Comparison of ENCODE assay signal across 12 cellular contexts in the genomic region with DNA sequence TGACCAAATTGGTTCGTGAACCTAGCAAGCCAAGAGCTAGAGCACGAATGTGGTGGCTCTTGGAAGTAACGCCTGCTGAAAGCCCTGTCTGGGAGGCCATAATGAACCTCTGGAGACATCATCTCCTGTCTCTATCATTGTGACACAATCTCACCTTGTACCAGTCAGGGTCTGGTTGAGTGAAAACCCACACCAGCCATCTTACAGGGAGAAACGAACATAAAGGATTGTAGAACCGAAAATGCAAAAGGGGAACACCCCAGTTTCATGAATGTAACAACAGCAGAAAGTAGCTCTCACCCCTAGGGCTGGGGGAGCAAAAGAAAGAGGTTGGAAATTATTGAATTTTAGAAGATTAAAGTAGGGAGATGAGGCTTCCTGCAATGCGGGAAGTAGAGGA. TPM values are rescaled to one million over a fixed set of nuclear protein-coding genes. Genes with fewer than 3 reads are reported as not detected.
DNase-seq lines count a peak whose midpoint lies in the region; ATAC-seq, FAIRE-seq and TF ChIP-seq lines count a peak whose summit lies in the region.
"Had no signal": no experiment of that assay in that cellular context is flagged by ENCODE, and none has a peak within 500 bp of the region (broad histone marks: within the 10 kb centered on the region; RNA-seq: fewer than 3 reads in every experiment).

No MANE protein-coding gene starts in this region.

- H3K9me2 ChIP-seq in OCI-LY7 (ENCODE audit: insufficient read depth, low read length): no peaks in the 10 kb centered on the region

- H3K9me3 Mint-ChIP-seq in activated T-helper 2 cell treated with anti-CD3 and anti-CD28 coated beads, Interferon-gamma antibody, Interleukin-2, Interleukin-4, amounts not matched to agents 10 μg/mL and 5 μg/mL and 100 μg/mL, durations not matched to agents 14 hours and 24 hours and 36 hours: peaks cover 9% of the 10 kb centered on the region

- no peaks in the 10 kb centered on the region for H3K27me3 Mint-ChIP-seq in activated T-helper 2 cell treated with anti-CD3 and anti-CD28 coated beads, Interferon-gamma antibody, Interleukin-2, Interleukin-4, amounts not matched to agents 10 μg/mL and 5 μg/mL and 100 μg/mL, durations not matched to agents 14 hours and 24 hours and 36 hours (ENCODE audit: low read depth)

- no peaks in the 10 kb centered on the region for H3K36me3 Mint-ChIP-seq in activated T-helper 2 cell treated with anti-CD3 and anti-CD28 coated beads, Interferon-gamma antibody, Interleukin-2, Interleukin-4, amounts not matched to agents 10 μg/mL and 5 μg/mL and 100 μg/mL, durations not matched to agents 14 hours and 24 hours and 36 hours (ENCODE audit: low read depth)

- no peak overlapping the region for H3K27ac ChIP-seq in OCI-LY7 (ENCODE audit: low read depth, low read length, poor library complexity, severe bottlenecking)
- H3K27ac ChIP-seq: BLaER1, cardiac muscle cell, SJSA1, vagina had no signal

- BruUV-seq in OCI-LY7 (replicated peaks; lab: Mats Ljungman, UMichigan): no TSS peak

- H3K36me3 ChIP-seq in OCI-LY7 (ENCODE audit: insufficient read depth, low read length): no peaks in the 10 kb centered on the region
- H3K36me3 ChIP-seq: BLaER1, cardiac muscle cell, SJSA1, vagina had no signal

- intact Hi-C loops in OCI-LY7 (cut with micrococcal nuclease; ENCODE audit: unreplicated experiment): no loop called here
- intact Hi-C loops in activated T-helper 2 cell treated with anti-CD3 and anti-CD28 coated beads, Interferon-gamma antibody, Interleukin-2, Interleukin-4, amounts not matched to agents 10 μg/mL and 5 μg/mL and 100 μg/mL, durations not matched to agents 14 hours and 24 hours and 36 hours (cut with micrococcal nuclease): no loop called here

- no peak for TF ChIP-seq CTCF in OCI-LY7 (conservative IDR thresholded peaks at IDR 0.05; ENCODE audit: low read length)

- CTCF ChIA-PET in OCI-LY7 (lab: Charles Lee; ENCODE audit: unreplicated experiment): no interaction called here

- no peak overlapping the region for H3K4me3 Mint-ChIP-seq in activated T-helper 2 cell treated with anti-CD3 and anti-CD28 coated beads, Interferon-gamma antibody, Interleukin-2, Interleukin-4, amounts not matched to agents 10 μg/mL and 5 μg/mL and 100 μg/mL, durations not matched to agents 14 hours and 24 hours and 36 hours (ENCODE audit: low read depth)

- no peak overlapping the region for H3K27ac Mint-ChIP-seq in activated T-helper 2 cell treated with anti-CD3 and anti-CD28 coated beads, Interferon-gamma antibody, Interleukin-2, Interleukin-4, amounts not matched to agents 10 μg/mL and 5 μg/mL and 100 μg/mL, durations not matched to agents 14 hours and 24 hours and 36 hours

- no peak overlapping the region for H2AFZ ChIP-seq in OCI-LY7 (ENCODE audit: low read length)

- TF ChIP-seq POLR2A in GM12892 (IDR thresholded peaks at IDR 0.05; ENCODE audit: low read depth, low read length): no peak

- peak; percentile 95 for FAIRE-seq in GM12892 (lab: Jason Lieb, UNC)

- H3K4me2 ChIP-seq in OCI-LY7 (ENCODE audit: low read length): no peak overlapping the region
- H3K4me2 ChIP-seq: BLaER1 had no signal

- POLR2A ChIA-PET in OCI-LY7 (lab: Charles Lee): interaction anchor here (1.0 to 1.1 kb wide), 2 partner anchors 9 to 22 kb away, joined by 4 read pairs; no protein-coding TSS in a partner anchor

- H3K9me3 ChIP-seq in OCI-LY7 (ENCODE audit: low read length): no peaks in the 10 kb centered on the region
- H3K9me3 ChIP-seq: BLaER1, SJSA1, vagina had no signal

- no peaks in the 10 kb centered on the region for H4K20me1 ChIP-seq in OCI-LY7 (ENCODE audit: insufficient read depth, low read length)
- H4K20me1 ChIP-seq: BLaER1 had no signal

- peaks cover 36% of the 10 kb centered on the region for H3K4me1 Mint-ChIP-seq in activated T-helper 2 cell treated with anti-CD3 and anti-CD28 coated beads, Interferon-gamma antibody, Interleukin-2, Interleukin-4, amounts not matched to agents 10 μg/mL and 5 μg/mL and 100 μg/mL, durations not matched to agents 14 hours and 24 hours and 36 hours (ENCODE audit: low read depth)

- ATAC-seq in GM19468 (IDR thresholded peaks at IDR 0.05; ENCODE audit: extremely low read depth, unreplicated experiment) (peak; percentile 82), HG03060 (IDR thresholded peaks at IDR 0.05; ENCODE audit: low read depth, unreplicated experiment) (peak; percentile 37)

- no peak overlapping the region for H3K4me3 ChIP-seq in OCI-LY7 (ENCODE audit: low read depth, low read length, poor library complexity, severe bottlenecking)
- H3K4me3 ChIP-seq: BLaER1, cardiac muscle cell, SJSA1, vagina had no signal

- DNase-seq in GM12892 (ENCODE audit: insufficient read length) (no peak), OCI-LY7 (ENCODE audit: low spot score) (peak; percentile 34), kidney glomerular epithelial cell (lab: John Stamatoyannopoulos, UW) (no peak), putamen (ENCODE audit: low spot score) (no peak)
- DNase-seq in activated T-cell treated with anti-CD3 and anti-CD28 coated beads, Interleukin-2, amount 50 U/mL, for 1 hour: no peak
- no peak for DNase-seq in activated T-helper 2 cell treated with anti-CD3 and anti-CD28 coated beads, Interferon-gamma antibody, Interleukin-2, Interleukin-4, amounts not matched to agents 10 μg/mL and 5 μg/mL and 100 μg/mL, durations not matched to agents 14 hours and 24 hours and 36 hours (ENCODE audit: low spot score)

- H3K79me2 ChIP-seq in OCI-LY7 (ENCODE audit: insufficient read depth, low read depth, low read length): no peaks in the 10 kb centered on the region

- H3K4me1 ChIP-seq in OCI-LY7 (ENCODE audit: insufficient read depth, low read length, poor library complexity, severe bottlenecking): peaks cover 14% of the 10 kb centered on the region
- H3K4me1 ChIP-seq: SJSA1, vagina had no signal

RNA-seq across cellular contexts. Expression of gene TAB2, which starts 50.9 kb away (rescaled TPM):
- polyA plus RNA-seq in GM12892 (2012; ENCODE audit: missing spikeins): 29.0 TPM
- total RNA-seq in OCI-LY7 (2014; rRNA removed; shearing (Covaris generic)): 17.3 and 17.4 TPM in 2 replicates
- 35.8 and 39.4 TPM in 2 replicates for total RNA-seq in OCI-LY7 (2022)
- total RNA-seq in activated T-helper 2 cell treated with anti-CD3 and anti-CD28 coated beads, Interferon-gamma antibody, Interleukin-2, Interleukin-4, amounts not matched to agents 10 μg/mL and 5 μg/mL and 100 μg/mL, durations not matched to agents 14 hours and 24 hours and 36 hours: 106 and 110 TPM in 2 replicates
